ENCODE assay signal across 31 cellular contexts in the genomic region with DNA sequence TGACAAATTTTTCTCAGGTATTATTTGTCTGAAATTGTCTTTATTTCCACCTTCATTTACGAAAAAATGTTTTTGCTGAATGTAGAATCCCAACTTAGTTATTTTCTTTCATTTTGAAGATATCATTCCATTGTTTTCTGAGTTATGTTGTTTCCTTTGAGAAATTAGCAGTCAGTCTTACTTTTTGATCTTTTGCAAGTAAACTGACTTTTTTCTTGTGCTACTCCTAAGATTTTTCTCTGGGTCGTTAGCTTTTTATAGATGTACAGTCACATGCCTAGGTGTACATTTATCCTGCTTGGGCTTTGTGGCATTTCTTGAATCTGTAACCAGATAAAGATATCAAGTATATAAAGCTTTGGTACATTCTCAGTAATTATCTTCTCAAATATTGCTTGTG. TPM values are rescaled to one million over a fixed set of nuclear protein-coding genes. Genes with fewer than 3 reads are reported as not detected.
"Had no signal": no experiment of that assay in that cellular context is flagged by ENCODE, and none has a peak within 500 bp of the region (broad histone marks: within the 10 kb centered on the region; RNA-seq: fewer than 3 reads in every experiment).

No MANE protein-coding gene starts in this region.

- FAIRE-seq: bronchial epithelial cell, colon, TTC549 had no signal

- H3K4me3 ChIP-seq: SJCRH30, SK-N-MC had no signal

- H3K27ac ChIP-seq: SJCRH30, SK-N-MC had no signal

- H3K4me3 Mint-ChIP-seq: activated CD4-positive, alpha-beta T cell treated with anti-CD3 and anti-CD28 coated beads for 36 hours; activated CD4-positive, alpha-beta T cell treated with anti-CD3 and anti-CD28 coated beads, Interleukin-2, amount 10 ng/mL, durations not matched to agents 7 days and 5 days; activated CD8-positive, alpha-beta T cell treated with anti-CD3 and anti-CD28 coated beads, Interleukin-2, amount 10 ng/mL, durations not matched to agents 7 days and 5 days; activated naive CD4-positive, alpha-beta T cell treated with anti-CD3 and anti-CD28 coated beads, Interleukin-2, amount 50 U/mL, for 24 hours; activated naive CD8-positive, alpha-beta T cell treated with anti-CD3 and anti-CD28 coated beads, Interleukin-2, amount 10 ng/mL, durations not matched to agents 7 days and 5 days; activated T-cell treated with anti-CD3 and anti-CD28 coated beads, Interleukin-2, amount 50 U/mL, for 24 hours; brain; T-helper 1 cell treated with Interleukin-12 subunit alpha and Interleukin-12 subunit beta and Interleukin-4 antibody, amounts not matched to agents 30 μg/mL and 1 μg/mL, for 36 hours; T-helper 2 cell treated with Interferon-gamma antibody and Interleukin-4, amounts not matched to agents 5 μg/mL and 100 μg/mL, for 36 hours had no signal

- H3K27me3 ChIP-seq: SJCRH30 had no signal

- H3K4me1 Mint-ChIP-seq: brain had no signal

- DNase-seq: activated CD4-positive, alpha-beta T cell treated with anti-CD3 and anti-CD28 coated beads for 36 hours; activated CD4-positive, alpha-beta T cell treated with anti-CD3 and anti-CD28 coated beads, Interleukin-2, amount 10 ng/mL, durations not matched to agents 7 days and 5 days; activated CD4-positive, alpha-beta T cell treated with anti-CD3 and anti-CD28 coated beads, Interleukin-2, amount 50 U/mL, for 48 hours; activated CD8-positive, alpha-beta T cell treated with anti-CD3 and anti-CD28 coated beads, Interleukin-2, amount 10 ng/mL, durations not matched to agents 7 days and 5 days; activated gamma-delta T cell; activated naive CD4-positive, alpha-beta T cell treated with Interleukin-2 at 50 U/mL for 16 hours; activated naive CD8-positive, alpha-beta T cell treated with anti-CD3 and anti-CD28 coated beads, Interleukin-2, amount 10 ng/mL, durations not matched to agents 7 days and 5 days; activated T-cell treated with anti-CD3 and anti-CD28 coated beads, Interleukin-2, amount 50 U/mL, for 24 hours; caudate nucleus; cerebellar nuclear complex; NCI-H1105; NCI-H1417 treated with DMSO at 0.1 percent for 48 hours; NCI-H187 treated with DMSO at 0.1 percent for 48 hours; NCI-H2081; NCI-H345; NCI-H524 treated with DMSO at 0.1 percent for 48 hours; NK-92 treated with Interleukin-12 subunit alpha and Interleukin-12 subunit beta, amount 100 ng/mL, for 24 hours; Right ventricle myocardium superior; SJCRH30 had no signal

- H3K36me3 Mint-ChIP-seq: activated naive CD8-positive, alpha-beta T cell treated with anti-CD3 and anti-CD28 coated beads, Interleukin-2, amount 10 ng/mL, durations not matched to agents 7 days and 5 days; brain had no signal

- H3K27ac Mint-ChIP-seq: activated CD4-positive, alpha-beta T cell treated with anti-CD3 and anti-CD28 coated beads for 36 hours; activated CD4-positive, alpha-beta T cell treated with anti-CD3 and anti-CD28 coated beads, Interleukin-2, amount 10 ng/mL, durations not matched to agents 7 days and 5 days; activated CD8-positive, alpha-beta T cell treated with anti-CD3 and anti-CD28 coated beads, Interleukin-2, amount 10 ng/mL, durations not matched to agents 7 days and 5 days; activated naive CD4-positive, alpha-beta T cell treated with anti-CD3 and anti-CD28 coated beads, Interleukin-2, amount 50 U/mL, for 24 hours; activated naive CD8-positive, alpha-beta T cell treated with anti-CD3 and anti-CD28 coated beads, Interleukin-2, amount 10 ng/mL, durations not matched to agents 7 days and 5 days; activated T-cell treated with anti-CD3 and anti-CD28 coated beads, Interleukin-2, amount 50 U/mL, for 24 hours; activated T-helper 2 cell treated with anti-CD3 and anti-CD28 coated beads, Interferon-gamma antibody, Interleukin-2, Interleukin-4, amounts not matched to agents 10 μg/mL and 5 μg/mL and 100 μg/mL, durations not matched to agents 14 hours and 24 hours and 36 hours; brain; T-helper 1 cell treated with Interleukin-12 subunit alpha and Interleukin-12 subunit beta and Interleukin-4 antibody, amounts not matched to agents 30 μg/mL and 1 μg/mL, for 36 hours; T-helper 2 cell treated with Interferon-gamma antibody and Interleukin-4, amounts not matched to agents 5 μg/mL and 100 μg/mL, for 36 hours had no signal

- H3K27me3 Mint-ChIP-seq: activated naive CD8-positive, alpha-beta T cell treated with anti-CD3 and anti-CD28 coated beads, Interleukin-2, amount 10 ng/mL, durations not matched to agents 7 days and 5 days; brain had no signal

- H3K36me3 ChIP-seq: SJCRH30 had no signal

- ATAC-seq: activated CD4-positive, alpha-beta T cell treated with anti-CD3 and anti-CD28 coated beads for 36 hours; activated CD4-positive, CD25-positive, alpha-beta regulatory T cell treated with anti-CD3 and anti-CD28 coated beads, Interleukin-2, amount 50 U/mL, for 24 hours; activated CD8-positive, alpha-beta T cell treated with anti-CD3 and anti-CD28 coated beads, Interleukin-2, amount 10 ng/mL, durations not matched to agents 7 days and 5 days had no signal

- H3K9me3 Mint-ChIP-seq: activated naive CD4-positive, alpha-beta T cell treated with anti-CD3 and anti-CD28 coated beads, Interleukin-2, amount 50 U/mL, for 24 hours had no signal

RNA-seq across cellular contexts. Expression of a gene that starts 29.6 kb away (rescaled TPM):
- total RNA-seq: activated CD4-positive, alpha-beta T cell treated with anti-CD3 and anti-CD28 coated beads for 36 hours; activated CD4-positive, alpha-beta T cell treated with anti-CD3 and anti-CD28 coated beads, Interleukin-2, amount 10 ng/mL, durations not matched to agents 7 days and 5 days; activated CD8-positive, alpha-beta T cell treated with anti-CD3 and anti-CD28 coated beads, Interleukin-2, amount 10 ng/mL, durations not matched to agents 7 days and 5 days; activated naive CD8-positive, alpha-beta T cell treated with anti-CD3 and anti-CD28 coated beads, Interleukin-2, amount 10 ng/mL, durations not matched to agents 7 days and 5 days; activated T-helper 2 cell treated with anti-CD3 and anti-CD28 coated beads, Interferon-gamma antibody, Interleukin-2, Interleukin-4, amounts not matched to agents 10 μg/mL and 5 μg/mL and 100 μg/mL, durations not matched to agents 14 hours and 24 hours and 36 hours; bronchial epithelial cell; M059J; NCI-H460; SJCRH30 had no signal
